In genomic region chr3:123081718-123082369, GRCh38 we compare ENCODE assay signal across 10 cellular contexts. TPM values are rescaled to one million over a fixed set of nuclear protein-coding genes. Genes with fewer than 3 reads are reported as not detected.
DNase-seq lines count a peak whose midpoint lies in the region; FAIRE-seq and TF ChIP-seq lines count a peak whose summit lies in the region.
"Had no signal": no experiment of that assay in that cellular context is flagged by ENCODE, and none has a peak within 500 bp of the region (broad histone marks: within the 10 kb centered on the region; RNA-seq: fewer than 3 reads in every experiment).

No MANE protein-coding gene starts in this region.

- FAIRE-seq in H1 (lab: Jason Lieb, UNC) = no peak
- FAIRE-seq: bronchial epithelial cell had no signal

- no peak overlapping the region for H3K56ac ChIP-seq in H1 (replicated peaks; ENCODE audit: insufficient read length, low read depth, low read length)

- H3K18ac ChIP-seq in H1 (ENCODE audit: extremely low read depth, low read length) = no peak overlapping the region

- no peak overlapping the region for H3K9ac ChIP-seq in H1 (replicated peaks in 1 of 4; ENCODE audit: extremely low read depth in 1 of 4, low read depth in 3 of 4, low read length in 3 of 4)

- no peak for TF ChIP-seq CTCF in H1 (IDR thresholded peaks at IDR 0.05; ENCODE audit: control extremely low read depth in 1 of 3, insufficient read depth in 1 of 3, low read depth in 1 of 3, low read length in 3 of 3)

- H2BK15ac ChIP-seq in H1 (ENCODE audit: low read length) = 0 out of 2 replicates have a peak overlapping the region, but pooled peaks have one; percentile 0

- peaks cover 9% of the 10 kb centered on the region for H3K79me1 ChIP-seq in H1 (ENCODE audit: low read depth, low read length)

- TF ChIP-seq EP300 in H1 (IDR thresholded peaks at IDR 0.05; ENCODE audit: borderline replicate concordance in 1 of 2, low read depth in 2 of 2, low read length in 2 of 2) = no peak

- H2BK12ac ChIP-seq in H1 (ENCODE audit: low read depth, low read length) = no peak overlapping the region

- H2AK5ac ChIP-seq in H1 (ENCODE audit: low read depth, low read length) = no peak overlapping the region

- H3K4ac ChIP-seq in H1 (replicated peaks; ENCODE audit: insufficient read length, low read depth, low read length) = no peak overlapping the region

- H3K79me2 ChIP-seq in H1 (ENCODE audit: control insufficient read depth in 1 of 2, insufficient read depth in 2 of 2, low read length in 2 of 2) = peaks cover 0 to 82% of the 10 kb centered on the region in 2 experiments; a peak in 3 of 4 replicates

- no peak overlapping the region for H3K27ac Mint-ChIP-seq in T-helper 2 cell treated with Interferon-gamma antibody and Interleukin-4, amounts not matched to agents 5 μg/mL and 100 μg/mL, for 36 hours
- H3K27ac Mint-ChIP-seq: activated CD4-positive, alpha-beta T cell treated with anti-CD3 and anti-CD28 coated beads for 36 hours had no signal

- no peaks in the 10 kb centered on the region for H3K27me3 Mint-ChIP-seq in T-helper 2 cell treated with Interferon-gamma antibody and Interleukin-4, amounts not matched to agents 5 μg/mL and 100 μg/mL, for 36 hours (ENCODE audit: low read depth)
- H3K27me3 Mint-ChIP-seq: activated CD4-positive, alpha-beta T cell treated with anti-CD3 and anti-CD28 coated beads for 36 hours had no signal

- H3K23me2 ChIP-seq in H1 (ENCODE audit: low read depth, low read length) = no peaks in the 10 kb centered on the region; the same call in 1 of the 2 replicates

- no peak overlapping the region for H3K14ac ChIP-seq in H1 (ENCODE audit: insufficient read length)

- no peaks in the 10 kb centered on the region for H3K9me3 ChIP-seq in H1 (ENCODE audit: insufficient read depth in 2 of 2, low read depth in 1 of 2, low read length in 1 of 2)

- H2BK20ac ChIP-seq in H1 (ENCODE audit: low read length) = no peak overlapping the region

- H3K23ac ChIP-seq in H1 (ENCODE audit: insufficient read length) = no peak overlapping the region

- H4K8ac ChIP-seq in H1 (ENCODE audit: extremely low read depth, insufficient read depth, low read length) = no peak overlapping the region

- H4K20me1 ChIP-seq in H1 (replicated peaks in 1 of 2; ENCODE audit: control insufficient read depth in 1 of 2, insufficient read depth in 2 of 2, low read length in 2 of 2) = peaks cover 14 to 25% of the 10 kb centered on the region in 2 experiments

- H3K4me1 ChIP-seq in H1 (replicated peaks in 1 of 4; ENCODE audit: control insufficient read depth in 3 of 4, insufficient read depth in 4 of 4, low read length in 3 of 4) = peaks cover 5 to 27% (median 16%) of the 10 kb centered on the region in 4 experiments; a peak in 6 of 7 replicates

- no peak overlapping the region for H2BK5ac ChIP-seq in H1 (ENCODE audit: low read depth, low read length)

- 90% methylated on average over 8 of the region's 8 CpGs; no CpG with 5 or more reads in 1 of the 2 experiments for WGBS in H1 (ENCODE audit: extremely low coverage in 1 of 2, insufficient coverage in 1 of 2, insufficient read length in 1 of 2, insufficient replicate concordance in 2 of 2, low coverage in 1 of 2, low lambda C conversion rate in 2 of 2, missing lambda C conversion rate in 1 of 2), 2 experiments

- no peak overlapping the region for H3K4me3 Mint-ChIP-seq in T-helper 2 cell treated with Interferon-gamma antibody and Interleukin-4, amounts not matched to agents 5 μg/mL and 100 μg/mL, for 36 hours
- H3K4me3 Mint-ChIP-seq: activated CD4-positive, alpha-beta T cell treated with anti-CD3 and anti-CD28 coated beads for 36 hours had no signal

- no peak overlapping the region for H3K4me3 ChIP-seq in H1 (ENCODE audit: extremely low read depth in 1 of 4, insufficient read depth in 2 of 4, low read depth in 3 of 4, low read length in 4 of 4)

- no peak for TF ChIP-seq RAD21 in H1 (IDR thresholded peaks at IDR 0.05 in 1 of 2, conservative IDR thresholded peaks at IDR 0.05 in 1 of 2; ENCODE audit: low read depth in 2 of 2, low read length in 2 of 2)

- H3K4me2 ChIP-seq in H1 (ENCODE audit: insufficient read depth in 1 of 2, low read depth in 2 of 2, low read length in 2 of 2) = no peak overlapping the region

- no peaks in the 10 kb centered on the region for H3K27me3 ChIP-seq in H1 (replicated peaks in 1 of 4; ENCODE audit: control insufficient read depth in 3 of 4, extremely low read depth in 1 of 4, insufficient read depth in 3 of 4, low read length in 3 of 4)

- H3K9me3 Mint-ChIP-seq in T-helper 2 cell treated with Interferon-gamma antibody and Interleukin-4, amounts not matched to agents 5 μg/mL and 100 μg/mL, for 36 hours = no peaks in the 10 kb centered on the region

- H3K4me1 Mint-ChIP-seq in T-helper 2 cell treated with Interferon-gamma antibody and Interleukin-4, amounts not matched to agents 5 μg/mL and 100 μg/mL, for 36 hours (ENCODE audit: low read depth) = peaks cover 29% of the 10 kb centered on the region

- POLR2A ChIA-PET in H1 (lab: Charles Lee; ENCODE audit: partially characterized antibody) = interaction anchor here (1.0 to 1.4 kb wide), 3 partner anchors 11 to 223 kb away, joined by 3 to 5 read pairs (median 3); no protein-coding TSS in a partner anchor

- no peak overlapping the region for H2BK120ac ChIP-seq in H1 (replicated peaks; ENCODE audit: low read depth, low read length)

- no peak for TF ChIP-seq POLR2A in H1 (IDR thresholded peaks at IDR 0.05; ENCODE audit: control extremely low read depth in 1 of 2, low read depth in 2 of 2, low read length in 2 of 2)

- no peaks in the 10 kb centered on the region for H3K36me3 ChIP-seq in H1 (ENCODE audit: control insufficient read depth in 2 of 4, insufficient read depth in 4 of 4, low read length in 3 of 4)

- H3K27ac ChIP-seq in H1 (ENCODE audit: low read depth, low read length) = no peak overlapping the region

- no peak overlapping the region for H2AFZ ChIP-seq in H1 (ENCODE audit: low read length)

- no peak overlapping the region for H4K91ac ChIP-seq in H1 (replicated peaks; ENCODE audit: insufficient read length, low read length)

- no peak overlapping the region for H4K5ac ChIP-seq in H1 (ENCODE audit: insufficient read length, low read depth, low read length)

- CTCF ChIA-PET in H1 (lab: Charles Lee; ENCODE audit: partially characterized antibody) = interaction anchor here (1.0 to 3.1 kb wide), 4 partner anchors 10 to 308 kb away, joined by 3 to 17 read pairs (median 6); no protein-coding TSS in a partner anchor

- DNase-seq in NCI-H345 (lab: John Stamatoyannopoulos, UW) = peak; percentile 37
- no peak for DNase-seq in NCI-H345 treated with DMSO at 0.1 percent for 48 hours (lab: John Stamatoyannopoulos, UW; ENCODE audit: unreplicated experiment)
- DNase-seq in NCI-H1436 treated with DMSO at 0.1 percent for 48 hours (lab: John Stamatoyannopoulos, UW) = peak; percentile 56
- no peak for DNase-seq in H1 (ENCODE audit: low read depth in 1 of 2, low spot score in 2 of 2)
- peak; percentile 53 for DNase-seq in superior temporal gyrus (ENCODE audit: extremely low spot score)
- no peak for DNase-seq in pons (ENCODE audit: low spot score)
- no peak for DNase-seq in NCI-H146 treated with DMSO at 0.1 percent for 48 hours (lab: John Stamatoyannopoulos, UW; ENCODE audit: unreplicated experiment)
- DNase-seq in T-helper 2 cell treated with Interferon-gamma antibody and Interleukin-4, amounts not matched to agents 5 μg/mL and 100 μg/mL, for 36 hours (ENCODE audit: low spot score) = no peak
- DNase-seq: activated CD4-positive, alpha-beta T cell treated with anti-CD3 and anti-CD28 coated beads for 36 hours had no signal

- H3K36me3 Mint-ChIP-seq in T-helper 2 cell treated with Interferon-gamma antibody and Interleukin-4, amounts not matched to agents 5 μg/mL and 100 μg/mL, for 36 hours (ENCODE audit: low read depth) = peaks cover 1% of the 10 kb centered on the region

TF ChIP-seq in H1, 55 proteins besides CTCF, POLR2A, EP300 and RAD21:
- no peak for TF ChIP-seq POU5F1 (IDR thresholded peaks at IDR 0.05; ENCODE audit: low read depth, low read length)
- TF ChIP-seq TBP (IDR thresholded peaks at IDR 0.05; ENCODE audit: low read depth, low read length) = no peak
- TF ChIP-seq SAP30 (IDR thresholded peaks at IDR 0.05; ENCODE audit: insufficient read depth, insufficient replicate concordance, low read length) = no peak
- no peak for TF ChIP-seq ASH2L (IDR thresholded peaks at IDR 0.05; ENCODE audit: low read length)
- TF ChIP-seq TEAD4 (IDR thresholded peaks at IDR 0.05; ENCODE audit: low read depth, low read length) = no peak

RNA-seq across cellular contexts. Expression of gene PDIA5, which starts 15.0 kb away (rescaled TPM):
- 32.8 and 36.5 TPM in 2 replicates for total RNA-seq in H1 (2021; fragmentation: NEBNext Ultra II Directional; extraction: Animal tissue kit (Norgen Biotek cat#: 25700))
- polyA plus RNA-seq in H1 (2011; rRNA removed) = 18.2 and 18.9 TPM in 2 replicates
- polyA plus RNA-seq in H1 (2011; cell fraction: cytosol; rRNA removed) = 26.2 TPM
- polyA plus RNA-seq in H1 (2011; cell fraction: nucleus; rRNA removed) = 24.8 TPM
- polyA plus RNA-seq in H1 (2012, experiment 1 of 2) = 25.3 to 30.2 TPM (median 27.7 TPM) in 4 replicates
- polyA plus RNA-seq in H1 (2012, experiment 2 of 2) = 16.3 TPM
- polyA plus RNA-seq in H1 (2013, experiment 1 of 2) = 50.7 TPM
- polyA plus RNA-seq in H1 (2013, experiment 2 of 2) = 52.2 TPM
- 11.0 and 13.8 TPM in 2 replicates for polyA minus RNA-seq in H1 (2011; rRNA and poly(A)+ RNA removed)
- polyA minus RNA-seq in H1 (2011; cell fraction: cytosol; rRNA and poly(A)+ RNA removed) = 10.9 TPM
- 11.2 TPM for polyA minus RNA-seq in H1 (2011; cell fraction: nucleus; rRNA and poly(A)+ RNA removed)

RNA-seq across cellular contexts. Expression of gene SEMA5B, which starts 54.3 kb away (rescaled TPM):
- 19.9 and 22.4 TPM in 2 replicates for total RNA-seq in H1 (2021; fragmentation: NEBNext Ultra II Directional; extraction: Animal tissue kit (Norgen Biotek cat#: 25700))
- polyA plus RNA-seq in H1 (2011; rRNA removed) = 13.1 and 18.8 TPM in 2 replicates
- 14.6 TPM for polyA plus RNA-seq in H1 (2011; cell fraction: cytosol; rRNA removed)
- polyA plus RNA-seq in H1 (2011; cell fraction: nucleus; rRNA removed) = 46.9 TPM
- polyA plus RNA-seq in H1 (2012, experiment 1 of 2) = 35.4 to 44.8 TPM (median 39.3 TPM) in 4 replicates
- 34.1 TPM for polyA plus RNA-seq in H1 (2012, experiment 2 of 2)
- 21.6 TPM for polyA plus RNA-seq in H1 (2013, experiment 1 of 2)
- polyA plus RNA-seq in H1 (2013, experiment 2 of 2) = 18.3 TPM
- polyA minus RNA-seq in H1 (2011; rRNA and poly(A)+ RNA removed) = 19.3 and 20.2 TPM in 2 replicates
- polyA minus RNA-seq in H1 (2011; cell fraction: cytosol; rRNA and poly(A)+ RNA removed) = 13.8 TPM
- 24.5 TPM for polyA minus RNA-seq in H1 (2011; cell fraction: nucleus; rRNA and poly(A)+ RNA removed)
- total RNA-seq: activated CD4-positive, alpha-beta T cell treated with anti-CD3 and anti-CD28 coated beads for 36 hours had no signal

Comparison
In these comparisons a context has a peak if more than half of its experiments do, and no peak if none do; other contexts are left out.
1. DNase-seq: peak in NCI-H345 (single experiment), NCI-H1436 treated with DMSO at 0.1 percent for 48 hours (single experiment) and superior temporal gyrus (single experiment); none in NCI-H345 treated with DMSO at 0.1 percent for 48 hours (single experiment), H1 (0 of 2), pons (single experiment), NCI-H146 treated with DMSO at 0.1 percent for 48 hours (single experiment) and T-helper 2 cell treated with Interferon-gamma antibody and Interleukin-4, amounts not matched to agents 5 μg/mL and 100 μg/mL, for 36 hours (single experiment).